13 cellular contexts compared by ENCODE assay signal in genomic region chr12:96352161-96352835, GRCh38. TPM values are rescaled to one million over a fixed set of nuclear protein-coding genes. Genes with fewer than 3 reads are reported as not detected.
A peak's percentile ranks its signal among the peaks of the same experiment; 100 is the strongest.
DNase-seq lines count a peak whose midpoint lies in the region; ATAC-seq, FAIRE-seq and TF ChIP-seq lines count a peak whose summit lies in the region.
"Had no signal": no experiment of that assay in that cellular context is flagged by ENCODE, and none has a peak within 500 bp of the region (broad histone marks: within the 10 kb centered on the region; RNA-seq: fewer than 3 reads in every experiment).

No MANE protein-coding gene starts in this region.

- no peaks in the 10 kb centered on the region for H3K27me3 ChIP-seq in stomach
- H3K27me3 ChIP-seq: spleen had no signal

- TF ChIP-seq CTCF in A549 (IDR thresholded peaks at IDR 0.05) (no peak), activated B cell treated with CpG ODN at 0.5 μM for 24 hours (IDR thresholded peaks at IDR 0.05) (no peak), stomach (IDR thresholded peaks at IDR 0.05) (no peak)

- H3K9me3 ChIP-seq in A549 (no peaks in the 10 kb centered on the region), stomach (no peaks in the 10 kb centered on the region)
- H3K9me3 ChIP-seq: spleen had no signal

- H3K36me3 Mint-ChIP-seq in activated B cell treated with CpG ODN at 0.5 μM for 24 hours (ENCODE audit: low read depth) (no peaks in the 10 kb centered on the region), memory B cell (no peaks in the 10 kb centered on the region)

- FAIRE-seq in A549 (lab: Jason Lieb, UNC) = no peak
- FAIRE-seq: GM19239 had no signal

- CTCF ChIA-PET in A549 (lab: Yijun Ruan, JAX) (interaction anchor here (0.6 to 1.0 kb wide), 2 partner anchors 11 to 39 kb away, joined by 3 read pairs; no protein-coding TSS in a partner anchor), activated B cell treated with CpG ODN at 0.5 μM for 24 hours (lab: Charles Lee) (no interaction called here)

- intact Hi-C loops in activated B cell treated with CpG ODN at 0.5 μM for 24 hours (cut with micrococcal nuclease) = loop anchor here (2.0 kb wide), 1 partner anchor 17 kb away; no protein-coding TSS in a partner anchor
- intact Hi-C loops in stomach (cut with DNase I; ENCODE audit: low total_unique reads) = no loop called here

- H3K27ac ChIP-seq in A549 (no peak overlapping the region), stomach (peak overlapping the region in 1 of 5 donors; percentile 25)

- TF ChIP-seq EP300 in A549 (IDR thresholded peaks at IDR 0.05) (no peak), stomach (IDR thresholded peaks at IDR 0.05) (no peak)

- no peak overlapping the region for H3K4me2 ChIP-seq in A549

- H3K4me1 Mint-ChIP-seq in activated B cell treated with CpG ODN at 0.5 μM for 24 hours (peaks cover 69% of the 10 kb centered on the region), memory B cell (peaks cover 42% of the 10 kb centered on the region)

- WGBS in A549 (ENCODE audit: missing lambda C conversion rate) = 86% methylated on average over 3 of the region's 3 CpGs
- 61 to 73% (median 71%) methylated on average over 3 of the region's 3 CpGs for WGBS in stomach, 5 donors

- H3K27ac Mint-ChIP-seq in activated B cell treated with CpG ODN at 0.5 μM for 24 hours (peak overlapping the region; percentile 54), memory B cell (peak overlapping the region; percentile 41)
- H3K27ac Mint-ChIP-seq: endodermal cell had no signal

- H3K4me1 ChIP-seq in A549 (no peaks in the 10 kb centered on the region; the same call in 2 of the 3 replicates), stomach (peaks cover 5 to 75% (median 34%) of the 10 kb centered on the region in 4 donors)

- no peak for TF ChIP-seq POLR2A in A549 (IDR thresholded peaks at IDR 0.05; ENCODE audit: low read length)
- no peak for TF ChIP-seq POLR2A in stomach (IDR thresholded peaks at IDR 0.05)

- H3K4me3 Mint-ChIP-seq in activated B cell treated with CpG ODN at 0.5 μM for 24 hours (no peak overlapping the region), memory B cell (no peak overlapping the region)
- H3K4me3 Mint-ChIP-seq: endodermal cell had no signal

- no peaks in the 10 kb centered on the region for H3K9me3 Mint-ChIP-seq in activated B cell treated with CpG ODN at 0.5 μM for 24 hours
- H3K9me3 Mint-ChIP-seq in memory B cell = no peaks in the 10 kb centered on the region
- H3K9me3 Mint-ChIP-seq: endodermal cell had no signal

- H3K4me3 ChIP-seq in A549 (no peak overlapping the region), stomach (no peak overlapping the region)
- H3K4me3 ChIP-seq: spleen had no signal

- H3K27me3 Mint-ChIP-seq in activated B cell treated with CpG ODN at 0.5 μM for 24 hours = no peaks in the 10 kb centered on the region
- H3K27me3 Mint-ChIP-seq in memory B cell = no peaks in the 10 kb centered on the region

- DNase-seq in A549 (ENCODE audit: low read depth in 1 of 2, low spot score in 1 of 2) (no peak), activated B cell treated with CpG ODN at 0.5 μM for 24 hours (no peak), memory B cell (ENCODE audit: low spot score in 2 of 2) (no peak), DMS114 treated with DMSO at 0.1 percent for 48 hours (lab: John Stamatoyannopoulos, UW; ENCODE audit: unreplicated experiment) (no peak), NCI-H1105 treated with DMSO at 0.1 percent for 48 hours (lab: John Stamatoyannopoulos, UW) (no peak), stomach (no peak)
- DNase-seq: endodermal cell, NCI-H774, spleen, T-helper 1 cell had no signal

- POLR2A ChIA-PET in A549 (lab: Yijun Ruan, JAX) (no interaction called here), activated B cell treated with CpG ODN at 0.5 μM for 24 hours (lab: Charles Lee) (no interaction called here)

- no peak for TF ChIP-seq RAD21 in A549 (conservative IDR thresholded peaks at IDR 0.05 in 1 of 2, IDR thresholded peaks at IDR 0.05 in 1 of 2)

- peak; percentile 24 to 38; a peak in 3 of 6 replicates for ATAC-seq in A549
- ATAC-seq in GM21576 (IDR thresholded peaks at IDR 0.05; ENCODE audit: unreplicated experiment) = peak; percentile 55
- no peak for ATAC-seq in activated B cell treated with CpG ODN at 0.5 μM for 24 hours (ENCODE audit: low read depth)
- ATAC-seq in memory B cell (ENCODE audit: low read depth) = peak; percentile 37
- ATAC-seq in HG02973 (IDR thresholded peaks at IDR 0.05; ENCODE audit: unreplicated experiment) = no peak

- H3K36me3 ChIP-seq in stomach = no peaks in the 10 kb centered on the region
- H3K36me3 ChIP-seq: spleen had no signal

TF ChIP-seq in A549, 52 proteins besides CTCF, POLR2A, EP300 and RAD21:
- no peak for TF ChIP-seq NR3C1 (IDR thresholded peaks at IDR 0.05)
- no peak for TF ChIP-seq MAX (IDR thresholded peaks at IDR 0.05)
- no peak for TF ChIP-seq CBX8 (IDR thresholded peaks at IDR 0.05)

RNA-seq across cellular contexts. Expression of gene CDK17, which starts 47.9 kb away (rescaled TPM):
- polyA plus RNA-seq in A549 (2011; rRNA removed) (34.5 and 43.5 TPM in 2 replicates), A549 (2017; fragmentation: RNase III; extraction: RNeasy Plus Mini Kit Qiagen cat#74134 plus additional on column Dnase treatment) (11.2 to 12.1 TPM (median 11.4 TPM) in 3 replicates), stomach (1 to 10 TPM; 5.4 to 7.9 (median 7.8) TPM)
- 5.1 and 6.4 TPM in 2 replicates for polyA plus RNA-seq in A549 (2012; cell fraction: cytosol; rRNA removed)
- polyA plus RNA-seq in A549 (2012; cell fraction: nucleus; rRNA removed) = 5.5 TPM in 2 replicates
- 49.2 and 54.1 TPM in 2 replicates for polyA minus RNA-seq in A549 (2011; rRNA and poly(A)+ RNA removed)
- total RNA-seq in activated B cell treated with CpG ODN at 0.5 μM for 24 hours (52.1 and 57.3 TPM in 2 replicates), stomach (100 to 1,000 TPM in 2 of 5 donors, 10 to 100 TPM in 3; 33.3 to 137 (median 92.7) TPM)

Comparison
In these comparisons a context has a peak if more than half of its experiments do, and no peak if none do; other contexts are left out.
1. ATAC-seq: peak in A549 (2 of 2), GM21576 (single experiment) and memory B cell (single experiment); none in activated B cell treated with CpG ODN at 0.5 μM for 24 hours (single experiment) and HG02973 (single experiment).